Comparison of ENCODE assay signal across 10 cellular contexts in genomic region chr19:1113986-1114483, GRCh38. TPM values are rescaled to one million over a fixed set of nuclear protein-coding genes. Genes with fewer than 3 reads are reported as not detected.
A peak's percentile ranks its signal among the peaks of the same experiment; 100 is the strongest.
DNase-seq lines count a peak whose midpoint lies in the region; ATAC-seq and TF ChIP-seq lines count a peak whose summit lies in the region.
"Had no signal": no experiment of that assay in that cellular context is flagged by ENCODE, and none has a peak within 500 bp of the region (broad histone marks: within the 10 kb centered on the region; RNA-seq: fewer than 3 reads in every experiment).

No MANE protein-coding gene starts in this region.

- POLR2A ChIA-PET in CD4-positive, alpha-beta memory T cell (lab: Charles Lee; ENCODE audit: partially characterized antibody): interaction anchor here (0.5 to 2.9 kb wide), 15 partner anchors 10 to 155 kb away, joined by 3 to 26 read pairs (median 5); partner anchors contain the start of genes CIRBP, GPX4, POLR2E and SBNO2

- TF ChIP-seq CTCF in ascending aorta (IDR thresholded peaks at IDR 0.05) (no peak), right lobe of liver (IDR thresholded peaks at IDR 0.05) (no peak), spleen (IDR thresholded peaks at IDR 0.05 in 8 of 11, conservative IDR thresholded peaks at IDR 0.05 in 3 of 11) (no peak)

- H3K9me3 Mint-ChIP-seq in CD4-positive, alpha-beta memory T cell: no peaks in the 10 kb centered on the region
- no peaks in the 10 kb centered on the region for H3K9me3 Mint-ChIP-seq in activated CD4-positive, alpha-beta T cell treated with anti-CD3 and anti-CD28 coated beads, Interleukin-2, amount 10 ng/mL, durations not matched to agents 24 days and 14 days
- H3K9me3 Mint-ChIP-seq: natural killer cell treated with Interleukin-12 subunit alpha and Interleukin-12 subunit beta and Interleukin-15 and Interleukin-18, amount 100 ng/mL, for 72 hours had no signal

- WGBS in right lobe of liver (ENCODE audit: insufficient coverage, low coverage, low lambda C conversion rate, missing lambda C conversion rate): 31% methylated on average over 4 of the region's 25 CpGs
- 88 to 93% (median 91%) methylated on average over 13 to 25 of the region's 25 CpGs for WGBS in spleen, 5 donors

- intact Hi-C loops in CD4-positive, alpha-beta memory T cell (cut with micrococcal nuclease): loop anchor here (1.0 to 5.0 kb wide), 2 partner anchors 18 to 78 kb away; no protein-coding TSS in a partner anchor
- intact Hi-C loops in ascending aorta (cut with DNase I) (loop anchor here (1.0 to 5.0 kb wide), 2 partner anchors 78 to 126 kb away; no protein-coding TSS in a partner anchor), right lobe of liver (cut with DNase I) (loop anchor here in 1 of 2 donors (10.0 kb wide), 1 partner anchor 71 kb away; no protein-coding TSS in a partner anchor), spleen (cut with DNase I; ENCODE audit: low total_unique reads) (loop anchor here (5.0 kb wide), 1 partner anchor 78 kb away; no protein-coding TSS in a partner anchor), head of caudate nucleus (cut with DNase I) (loop anchor here (5.0 kb wide), 1 partner anchor 78 kb away; no protein-coding TSS in a partner anchor)
- intact Hi-C loops in activated CD4-positive, alpha-beta T cell treated with anti-CD3 and anti-CD28 coated beads, Interleukin-2, amount 10 ng/mL, durations not matched to agents 24 days and 14 days (cut with micrococcal nuclease): no loop called here

- H3K4me1 ChIP-seq in CD4-positive, alpha-beta memory T cell (ENCODE audit: insufficient read depth, low read length): peaks cover 6% of the 10 kb centered on the region
- H3K4me1 ChIP-seq in ascending aorta: peaks cover 6 to 16% of the 10 kb centered on the region in 2 donors
- H3K4me1 ChIP-seq in right lobe of liver: peaks cover 0 to 13% (median 2%) of the 10 kb centered on the region in 4 donors
- H3K4me1 ChIP-seq in spleen: peaks cover 12 to 57% (median 25%) of the 10 kb centered on the region in 6 donors

- H3K27me3 Mint-ChIP-seq in CD4-positive, alpha-beta memory T cell: no peaks in the 10 kb centered on the region
- H3K27me3 Mint-ChIP-seq in activated CD4-positive, alpha-beta T cell treated with anti-CD3 and anti-CD28 coated beads, Interleukin-2, amount 10 ng/mL, durations not matched to agents 24 days and 14 days: no peaks in the 10 kb centered on the region
- H3K27me3 Mint-ChIP-seq: activated CD8-positive, alpha-beta memory T cell treated with anti-CD3 and anti-CD28 coated beads, Interleukin-2, amount 10 ng/mL, durations not matched to agents 7 days and 5 days; natural killer cell treated with Interleukin-12 subunit alpha and Interleukin-12 subunit beta and Interleukin-15 and Interleukin-18, amount 100 ng/mL, for 72 hours had no signal

- TF ChIP-seq POLR2A in right lobe of liver (IDR thresholded peaks at IDR 0.05) (no peak), spleen (IDR thresholded peaks at IDR 0.05) (no peak)

- H3K4me3 Mint-ChIP-seq in CD4-positive, alpha-beta memory T cell: no peak overlapping the region
- H3K4me3 Mint-ChIP-seq in activated CD4-positive, alpha-beta T cell treated with anti-CD3 and anti-CD28 coated beads, Interleukin-2, amount 10 ng/mL, durations not matched to agents 24 days and 14 days: no peak overlapping the region
- H3K4me3 Mint-ChIP-seq: activated CD8-positive, alpha-beta memory T cell treated with anti-CD3 and anti-CD28 coated beads, Interleukin-2, amount 10 ng/mL, durations not matched to agents 7 days and 5 days; natural killer cell treated with Interleukin-12 subunit alpha and Interleukin-12 subunit beta and Interleukin-15 and Interleukin-18, amount 100 ng/mL, for 72 hours had no signal

- DNase-seq in CD4-positive, alpha-beta memory T cell: no peak
- DNase-seq in ascending aorta (ENCODE audit: low spot score in 2 of 2) (no peak), right lobe of liver (no peak), spleen (peak; percentile 81), head of caudate nucleus (no peak), NCI-H345 treated with DMSO at 0.1 percent for 48 hours (lab: John Stamatoyannopoulos, UW; ENCODE audit: unreplicated experiment) (no peak), kidney glomerular epithelial cell (lab: John Stamatoyannopoulos, UW) (no peak)
- no peak for DNase-seq in activated CD4-positive, alpha-beta T cell treated with anti-CD3 and anti-CD28 coated beads, Interleukin-2, amount 10 ng/mL, durations not matched to agents 24 days and 14 days

- peak overlapping the region in 1 of 7 donors; percentile 43 for H3K27ac Mint-ChIP-seq in CD4-positive, alpha-beta memory T cell
- H3K27ac Mint-ChIP-seq in activated CD4-positive, alpha-beta T cell treated with anti-CD3 and anti-CD28 coated beads, Interleukin-2, amount 10 ng/mL, durations not matched to agents 24 days and 14 days: no peak overlapping the region
- H3K27ac Mint-ChIP-seq: activated CD8-positive, alpha-beta memory T cell treated with anti-CD3 and anti-CD28 coated beads, Interleukin-2, amount 10 ng/mL, durations not matched to agents 7 days and 5 days; natural killer cell treated with Interleukin-12 subunit alpha and Interleukin-12 subunit beta and Interleukin-15 and Interleukin-18, amount 100 ng/mL, for 72 hours had no signal

- H3K27ac ChIP-seq in CD4-positive, alpha-beta memory T cell (ENCODE audit: low read depth, low read length): peak overlapping the region; percentile 35
- H3K27ac ChIP-seq in ascending aorta (peak overlapping the region; percentile 79 to 95), right lobe of liver (peak overlapping the region; percentile 38 to 90 (median 78)), spleen (peak overlapping the region in 7 of 8 donors; percentile 71 to 85 (median 81))

- no peak overlapping the region for H3K4me3 ChIP-seq in CD4-positive, alpha-beta memory T cell (ENCODE audit: low read length in 2 of 2)
- H3K4me3 ChIP-seq in ascending aorta (peak overlapping the region in 1 of 2 donors; percentile 38), right lobe of liver (no peak overlapping the region), spleen (no peak overlapping the region)

- H3K4me1 Mint-ChIP-seq in CD4-positive, alpha-beta memory T cell: no peaks in the 10 kb centered on the region
- no peaks in the 10 kb centered on the region for H3K4me1 Mint-ChIP-seq in activated CD4-positive, alpha-beta T cell treated with anti-CD3 and anti-CD28 coated beads, Interleukin-2, amount 10 ng/mL, durations not matched to agents 24 days and 14 days

- ATAC-seq in right lobe of liver: peak; percentile 3 to 12 (median 8)

- peaks cover 47% of the 10 kb centered on the region for H3K36me3 ChIP-seq in CD4-positive, alpha-beta memory T cell (ENCODE audit: insufficient read depth, low read length)
- H3K36me3 ChIP-seq in ascending aorta: peaks cover 85 to 87% of the 10 kb centered on the region in 2 donors
- peaks cover 12 to 66% (median 33%) of the 10 kb centered on the region in 4 donors for H3K36me3 ChIP-seq in right lobe of liver
- H3K36me3 ChIP-seq in spleen: peaks cover 10 to 100% (median 95%) of the 10 kb centered on the region in 6 donors

- H3K27me3 ChIP-seq in CD4-positive, alpha-beta memory T cell (ENCODE audit: insufficient read depth, low read length): no peaks in the 10 kb centered on the region
- H3K27me3 ChIP-seq in ascending aorta (no peaks in the 10 kb centered on the region), right lobe of liver (no peaks in the 10 kb centered on the region), spleen (replicated peaks in 1 of 7) (no peaks in the 10 kb centered on the region)

- H3K9me3 ChIP-seq in CD4-positive, alpha-beta memory T cell (ENCODE audit: control insufficient read depth in 1 of 2, low read length in 2 of 2): no peaks in the 10 kb centered on the region
- no peaks in the 10 kb centered on the region for H3K9me3 ChIP-seq in ascending aorta
- H3K9me3 ChIP-seq in right lobe of liver: no peaks in the 10 kb centered on the region
- no peaks in the 10 kb centered on the region for H3K9me3 ChIP-seq in spleen

- H3K36me3 Mint-ChIP-seq in CD4-positive, alpha-beta memory T cell: peaks cover 4 to 20% of the 10 kb centered on the region in 2 donors
- H3K36me3 Mint-ChIP-seq in activated CD4-positive, alpha-beta T cell treated with anti-CD3 and anti-CD28 coated beads, Interleukin-2, amount 10 ng/mL, durations not matched to agents 24 days and 14 days (ENCODE audit: low read depth): peaks cover 26% of the 10 kb centered on the region
- H3K36me3 Mint-ChIP-seq: natural killer cell treated with Interleukin-12 subunit alpha and Interleukin-12 subunit beta and Interleukin-15 and Interleukin-18, amount 100 ng/mL, for 72 hours had no signal

- CTCF ChIA-PET in CD4-positive, alpha-beta memory T cell (lab: Charles Lee; ENCODE audit: partially characterized antibody): interaction anchor here (0.7 to 2.8 kb wide), 18 partner anchors 9 to 181 kb away, joined by 3 to 45 read pairs (median 4); partner anchors contain the start of gene ARHGAP45

RNA-seq across cellular contexts. Expression of gene GPX4, which starts 10.2 kb away (rescaled TPM):
- 100 to 1,000 TPM; 210 to 220 TPM for total RNA-seq in CD4-positive, alpha-beta memory T cell
- 100 to 1,000 TPM; 399 to 406 TPM for polyA plus RNA-seq in CD4-positive, alpha-beta memory T cell
- total RNA-seq in ascending aorta: 348 TPM
- 100 to 1,000 TPM; 204 to 389 (median 212) TPM for total RNA-seq in right lobe of liver
- total RNA-seq in spleen: 100 to 1,000 TPM; 138 to 275 (median 216) TPM
- 100 to 1,000 TPM; 480 to 562 (median 522) TPM for polyA plus RNA-seq in spleen
- 225 and 239 TPM in 2 replicates for total RNA-seq in activated CD4-positive, alpha-beta T cell treated with anti-CD3 and anti-CD28 coated beads, Interleukin-2, amount 10 ng/mL, durations not matched to agents 24 days and 14 days

RNA-seq across cellular contexts. Expression of gene POLR2E, which starts 18.9 kb away (rescaled TPM):
- 10 to 100 TPM; 76.0 to 80.0 TPM for total RNA-seq in CD4-positive, alpha-beta memory T cell
- polyA plus RNA-seq in CD4-positive, alpha-beta memory T cell: 100 to 1,000 TPM; 167 to 197 TPM
- total RNA-seq in ascending aorta (72.1 TPM), right lobe of liver (100 to 1,000 TPM; 112 to 256 (median 131) TPM), spleen (100 to 1,000 TPM; 106 to 152 (median 123) TPM)
- polyA plus RNA-seq in spleen: 100 to 1,000 TPM in 2 of 3 donors, 10 to 100 TPM in 1; 70.8 to 144 (median 105) TPM
- total RNA-seq in activated CD4-positive, alpha-beta T cell treated with anti-CD3 and anti-CD28 coated beads, Interleukin-2, amount 10 ng/mL, durations not matched to agents 24 days and 14 days: 273 and 274 TPM in 2 replicates

RNA-seq across cellular contexts. Expression of gene ARHGAP45, which starts 47.1 kb away (rescaled TPM):
- total RNA-seq in CD4-positive, alpha-beta memory T cell: 100 to 1,000 TPM; 834 to 836 TPM
- 100 to 1,000 TPM; 222 to 501 TPM for polyA plus RNA-seq in CD4-positive, alpha-beta memory T cell
- 66.5 TPM for total RNA-seq in ascending aorta
- 1 to 10 TPM; 4.2 to 10.0 (median 7.3) TPM for total RNA-seq in right lobe of liver
- total RNA-seq in spleen: 100 to 1,000 TPM; 161 to 258 (median 237) TPM
- polyA plus RNA-seq in spleen: 100 to 1,000 TPM; 205 to 356 (median 329) TPM
- 176 and 183 TPM in 2 replicates for total RNA-seq in activated CD4-positive, alpha-beta T cell treated with anti-CD3 and anti-CD28 coated beads, Interleukin-2, amount 10 ng/mL, durations not matched to agents 24 days and 14 days

Comparison
In these comparisons a context has a peak if more than half of its experiments do, and no peak if none do; other contexts are left out.
1. H3K27ac ChIP-seq: peak in every context shown above with its lines; median percentile 87 in ascending aorta; 81 in spleen; 78 in right lobe of liver; 35 in CD4-positive, alpha-beta memory T cell.